Comparison of ENCODE assay signal across 13 cellular contexts in the genomic region with DNA sequence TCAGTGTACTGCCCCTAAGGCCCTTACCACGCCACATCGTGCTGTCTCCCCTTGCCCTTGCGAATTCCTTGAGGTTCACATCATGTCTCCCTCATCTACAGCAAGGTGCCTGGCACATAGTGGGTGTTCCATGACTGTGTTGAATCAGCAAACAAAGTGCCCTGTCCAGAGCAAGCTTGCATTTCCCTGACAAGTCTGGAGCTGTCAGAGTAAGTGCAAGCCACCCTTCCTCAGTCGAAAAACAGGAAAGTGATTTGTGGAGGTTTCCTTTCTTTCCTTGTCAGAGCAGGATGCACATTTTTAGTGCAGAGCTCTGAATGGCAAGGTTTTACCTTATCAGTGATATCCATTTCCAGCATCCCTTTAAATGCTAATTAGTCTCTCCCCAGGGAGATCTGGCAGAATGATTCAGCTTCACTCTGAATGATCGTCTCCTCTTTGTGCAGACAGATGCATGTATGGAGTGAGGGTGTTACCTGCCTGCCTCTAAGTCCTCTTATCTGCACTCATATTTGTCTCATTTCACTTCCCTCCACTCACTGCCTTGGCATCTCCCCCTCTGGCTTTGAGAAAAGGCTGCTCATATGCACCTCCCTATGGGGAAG.
DNase-seq lines count a peak whose midpoint lies in the region; ATAC-seq, FAIRE-seq and TF ChIP-seq lines count a peak whose summit lies in the region.
"Had no signal": no experiment of that assay in that cellular context is flagged by ENCODE, and none has a peak within 500 bp of the region (broad histone marks: within the 10 kb centered on the region; RNA-seq: fewer than 3 reads in every experiment).

No MANE protein-coding gene starts in this region.

- no peak overlapping the region for H3K27ac ChIP-seq in Panc1 (ENCODE audit: low read length)
- peak overlapping the region; percentile 36 for H3K27ac ChIP-seq in left ventricle myocardium inferior (replicated peaks)
- H3K27ac ChIP-seq: SJCRH30 had no signal

- in situ Hi-C loops in Panc1 (cut with HindIII; ENCODE audit: low pct_unique_long_range_greater_than_20kb, low sequenced_read_pairs): no loop called here

- intact Hi-C loops in Panc1 (cut with micrococcal nuclease; ENCODE audit: unreplicated experiment) (no loop called here), left ventricle myocardium inferior (cut with micrococcal nuclease) (no loop called here)

- H3K4me1 ChIP-seq in Panc1 (ENCODE audit: control insufficient read depth, insufficient read depth, low read length): no peaks in the 10 kb centered on the region
- H3K4me1 ChIP-seq in left ventricle myocardium inferior: peaks cover 34% of the 10 kb centered on the region

- H3K36me3 ChIP-seq in Panc1 (ENCODE audit: control insufficient read depth, insufficient read depth, low read length) (no peaks in the 10 kb centered on the region), left ventricle myocardium inferior (no peaks in the 10 kb centered on the region)
- H3K36me3 ChIP-seq: SJCRH30 had no signal

- peaks cover 32% of the 10 kb centered on the region for H3K27me3 ChIP-seq in Panc1 (ENCODE audit: control insufficient read depth, insufficient read depth, low read length)
- H3K27me3 ChIP-seq in left ventricle myocardium inferior (ENCODE audit: low read depth): no peaks in the 10 kb centered on the region
- H3K27me3 ChIP-seq: SJCRH30 had no signal

- H3K4me3 ChIP-seq in Panc1 (ENCODE audit: low read depth in 2 of 2, low read length in 2 of 2) (no peak overlapping the region), left ventricle myocardium inferior (no peak overlapping the region)
- H3K4me3 ChIP-seq: SJCRH30 had no signal

- no peak for FAIRE-seq in frontal cortex (lab: Jason Lieb, UNC)

- BruUV-seq in Panc1 (replicated peaks; lab: Mats Ljungman, UMichigan): no TSS peak

- CTCF ChIA-PET in Panc1 (lab: Charles Lee): no interaction called here

- DNase-seq in COLO829 (ENCODE audit: low spot score) (peak; percentile 6), NCI-H128 (lab: John Stamatoyannopoulos, UW; ENCODE audit: unreplicated experiment) (peak; percentile 15), Panc1 (ENCODE audit: low read depth, low spot score) (no peak), left ventricle myocardium inferior (no peak), frontal cortex (ENCODE audit: low spot score in 2 of 2) (no peak), activated gamma-delta T cell (lab: John Stamatoyannopoulos, UW) (no peak), erythroblast (lab: John Stamatoyannopoulos, UW) (no peak)
- DNase-seq: activated CD8-positive, alpha-beta memory T cell treated with anti-CD3 and anti-CD28 coated beads, Interleukin-2, amount 10 ng/mL, durations not matched to agents 7 days and 5 days; activated naive CD4-positive, alpha-beta T cell treated with anti-CD3 and anti-CD28 coated beads, Interleukin-2, amount 10 ng/mL, durations not matched to agents 7 days and 5 days; natural killer cell; SJCRH30 had no signal

- ATAC-seq in Panc1 (peak; percentile 38; the same call in 1 of the 2 replicates), HG03460 (IDR thresholded peaks at IDR 0.05; ENCODE audit: unreplicated experiment) (no peak)
- ATAC-seq: activated CD8-positive, alpha-beta memory T cell treated with anti-CD3 and anti-CD28 coated beads, Interleukin-2, amount 10 ng/mL, durations not matched to agents 7 days and 5 days; natural killer cell; sciatic nerve had no signal

- POLR2A ChIA-PET in Panc1 (lab: Charles Lee): no interaction called here

- TF ChIP-seq CTCF in Panc1 (IDR thresholded peaks at IDR 0.05): no peak
- TF ChIP-seq CTCF in left ventricle myocardium inferior (IDR thresholded peaks at IDR 0.05; ENCODE audit: borderline replicate concordance): no peak

- no peaks in the 10 kb centered on the region for H3K9me3 ChIP-seq in Panc1 (ENCODE audit: control insufficient read depth, insufficient read depth, low read depth, low read length)
- H3K9me3 ChIP-seq in left ventricle myocardium inferior (replicated peaks): no peaks in the 10 kb centered on the region

- no peak for TF ChIP-seq POLR2A in erythroblast (IDR thresholded peaks at IDR 0.05; ENCODE audit: low read length)

Comparison
In these comparisons a context has a peak if more than half of its experiments do, and no peak if none do; other contexts are left out.
1. DNase-seq: peak in COLO829 (single experiment) and NCI-H128 (single experiment); none in Panc1 (single experiment), left ventricle myocardium inferior (single experiment), frontal cortex (0 of 2), activated gamma-delta T cell (single experiment) and erythroblast (0 of 2).